Comparison of ENCODE assay signal across 32 cellular contexts in genomic region chr16:672851-673250, GRCh38.
"Had no signal": no experiment of that assay in that cellular context is flagged by ENCODE, and none has a peak within 500 bp of the region (broad histone marks: within the 10 kb centered on the region; RNA-seq: fewer than 3 reads in every experiment).

No MANE protein-coding gene starts in this region.

- H3K27ac ChIP-seq: cardiac muscle cell, VCaP had no signal

- DNase-seq: activated B cell treated with CpG ODN at 0.5 μM for 24 hours; activated CD4-positive, alpha-beta T cell treated with anti-CD3 and anti-CD28 coated beads for 4 hours; activated CD4-positive, alpha-beta T cell treated with anti-CD3 and anti-CD28 coated beads, Interleukin-2, amount 50 U/mL, for 1 hour; activated CD4-positive, CD25-positive, alpha-beta regulatory T cell treated with anti-CD3 and anti-CD28 coated beads, Interleukin-2, amount 50 U/mL, for 72 hours; activated CD8-positive, alpha-beta T cell treated with anti-CD3 and anti-CD28 coated beads for 36 hours; activated effector memory CD4-positive, alpha-beta T cell treated with anti-CD3 and anti-CD28 coated beads, Interleukin-2, amount 50 U/mL, for 16 hours; activated naive CD4-positive, alpha-beta T cell; activated naive CD4-positive, alpha-beta T cell treated with anti-CD3 and anti-CD28 coated beads, Interleukin-2, amount 50 U/mL, for 16 hours; activated naive CD8-positive, alpha-beta T cell treated with anti-CD3 and anti-CD28 coated beads for 36 hours; activated T-cell treated with anti-CD3 and anti-CD28 coated beads, Interleukin-2, amount 50 U/mL, for 1 hour; activated T-cell treated with anti-CD3 and anti-CD28 coated beads, Interleukin-2, amount 50 U/mL, for 72 hours; amniotic stem cell; aorta; Kasumi-1; KG1; MM.1S; MV-4-11; NCI-H1092; NCI-H1436 treated with DMSO at 0.1 percent for 48 hours; NCI-H1694 treated with DMSO at 0.1 percent for 48 hours; NCI-H2029; NCI-H345; NCI-H524 treated with DMSO at 0.1 percent for 48 hours; SIG-M5; T-cell; T-helper 17 cell had no signal

- H3K27me3 ChIP-seq: cardiac muscle cell had no signal

- H3K4me3 ChIP-seq: cardiac muscle cell had no signal

- ATAC-seq: activated CD8-positive, alpha-beta T cell treated with anti-CD3 and anti-CD28 coated beads for 36 hours; activated T-cell treated with anti-CD3 and anti-CD28 coated beads, Interleukin-2, amount 50 U/mL, for 72 hours; activated T-helper 17 cell treated with anti-CD3 and anti-CD28 coated beads, Interleukin-2, amount 50 U/mL, for 72 hours; Panc1; Right ventricle myocardium inferior; SK-N-SH treated with all-trans-retinoic acid at 6 μM for 48 hours; T-cell; T-helper 17 cell had no signal
